Comparison of ENCODE assay signal across 26 cellular contexts in genomic region chr6:12865782-12866181, GRCh38.
"Had no signal": no experiment of that assay in that cellular context is flagged by ENCODE, and none has a peak within 500 bp of the region (broad histone marks: within the 10 kb centered on the region; RNA-seq: fewer than 3 reads in every experiment).

No MANE protein-coding gene starts in this region.

- H3K9ac ChIP-seq: parathyroid adenoma had no signal

- H3K79me2 ChIP-seq: parathyroid adenoma had no signal

- H3K4me1 ChIP-seq: adrenal gland, ascending aorta, gastrocnemius medialis, parathyroid adenoma, spleen, transverse colon had no signal

- H3K27ac ChIP-seq: adrenal gland, ascending aorta, cardiac muscle cell, coronary artery, gastrocnemius medialis, parathyroid adenoma, spleen, transverse colon had no signal

- H3K9me3 ChIP-seq: adrenal gland, ascending aorta, gastrocnemius medialis, spleen, transverse colon had no signal

- H2AFZ ChIP-seq: parathyroid adenoma had no signal

- H3K27me3 ChIP-seq: ascending aorta, gastrocnemius medialis had no signal

- DNase-seq: activated B cell treated with CpG ODN at 0.5 μM for 24 hours; activated CD4-positive, alpha-beta T cell treated with anti-CD3 and anti-CD28 coated beads, Interleukin-2, amount 50 U/mL, for 1 hour; activated CD8-positive, alpha-beta memory T cell treated with anti-CD3 and anti-CD28 coated beads, Interleukin-2, amount 10 ng/mL, durations not matched to agents 7 days and 5 days; activated CD8-positive, alpha-beta T cell treated with anti-CD3 and anti-CD28 coated beads, Interleukin-2, amount 10 ng/mL, durations not matched to agents 7 days and 5 days; activated naive CD4-positive, alpha-beta T cell treated with Interleukin-2 at 50 U/mL for 16 hours; activated naive CD8-positive, alpha-beta T cell treated with anti-CD3 and anti-CD28 coated beads for 36 hours; activated T-cell treated with anti-CD3 and anti-CD28 coated beads, Interleukin-2, amount 50 U/mL, for 72 hours; adrenal gland; dorsolateral prefrontal cortex; effector memory CD4-positive, alpha-beta T cell; gastrocnemius medialis; hippocampal formation; islet precursor cell; left cardiac atrium; mammary epithelial cell; naive thymus-derived CD4-positive, alpha-beta T cell; right cardiac atrium; spleen; stimulated activated naive CD4-positive, alpha-beta T cell; SW 1271; T-helper 9 cell; transverse colon had no signal

- H3K4me3 ChIP-seq: adrenal gland, ascending aorta, cardiac muscle cell, coronary artery, dorsolateral prefrontal cortex, gastrocnemius medialis, spleen, transverse colon had no signal

- H3K36me3 ChIP-seq: adrenal gland, ascending aorta, cardiac muscle cell, gastrocnemius medialis, spleen, transverse colon had no signal
